29 cellular contexts compared by ENCODE assay signal in the genomic region with DNA sequence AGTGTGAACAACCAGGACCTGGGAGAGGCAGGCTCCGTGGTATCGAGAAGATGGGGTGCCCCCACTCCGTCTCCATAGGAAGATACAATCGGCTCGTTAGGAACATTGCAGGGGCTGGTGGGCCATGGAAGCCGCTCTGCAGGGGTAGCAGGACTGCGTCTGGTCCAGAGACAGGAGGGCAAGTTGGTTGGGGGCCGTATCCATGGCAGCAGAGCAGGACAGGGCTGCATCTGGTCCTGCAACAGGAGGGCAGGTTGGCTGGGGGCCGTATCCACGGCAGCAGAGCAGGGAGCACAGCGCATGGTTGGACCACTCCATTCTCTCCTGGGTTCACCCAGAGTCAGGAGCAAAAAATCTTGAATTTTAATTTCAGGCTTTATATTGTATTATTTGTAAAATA.
"Had no signal": no experiment of that assay in that cellular context is flagged by ENCODE, and none has a peak within 500 bp of the region (broad histone marks: within the 10 kb centered on the region; RNA-seq: fewer than 3 reads in every experiment).

No MANE protein-coding gene starts in this region.

- H3K9me3 Mint-ChIP-seq: activated naive CD4-positive, alpha-beta T cell treated with anti-CD3 and anti-CD28 coated beads for 36 hours; activated naive CD4-positive, alpha-beta T cell treated with anti-CD3 and anti-CD28 coated beads, Interleukin-2, amount 50 U/mL, for 24 hours; activated naive CD8-positive, alpha-beta T cell treated with anti-CD3 and anti-CD28 coated beads for 36 hours; activated T-cell treated with anti-CD3 and anti-CD28 coated beads, Interleukin-2, amount 50 U/mL, for 4 hours; activated T-helper 2 cell treated with anti-CD3 and anti-CD28 coated beads, Interferon-gamma antibody, Interleukin-2, Interleukin-4, amounts not matched to agents 10 μg/mL and 5 μg/mL and 100 μg/mL, durations not matched to agents 14 hours and 24 hours and 36 hours; T-helper 2 cell treated with Interferon-gamma antibody and Interleukin-4, amounts not matched to agents 5 μg/mL and 100 μg/mL, for 36 hours had no signal

- H3K27ac ChIP-seq: adrenal gland, epithelial cell of prostate, esophagus squamous epithelium, gastroesophageal sphincter, WERI-Rb-1 had no signal

- H3K4me3 ChIP-seq: adrenal gland, body of pancreas, esophagus squamous epithelium, gastroesophageal sphincter had no signal

- H3K36me3 ChIP-seq: adrenal gland, esophagus squamous epithelium, gastroesophageal sphincter had no signal

- DNase-seq: activated CD4-positive, alpha-beta T cell treated with anti-CD3 and anti-CD28 coated beads for 48 hours; activated CD4-positive, alpha-beta T cell treated with anti-CD3 and anti-CD28 coated beads, Interleukin-2, amount 50 U/mL, for 1 hour; activated CD4-positive, alpha-beta T cell treated with anti-CD3 and anti-CD28 coated beads, Interleukin-2, amount 50 U/mL, for 48 hours; activated CD8-positive, alpha-beta memory T cell treated with anti-CD3 and anti-CD28 coated beads for 24 hours; activated CD8-positive, alpha-beta T cell treated with anti-CD3 and anti-CD28 coated beads for 36 hours; activated effector memory CD4-positive, alpha-beta T cell treated with anti-CD3 and anti-CD28 coated beads, Interleukin-2, amount 50 U/mL, for 16 hours; activated naive CD4-positive, alpha-beta T cell treated with anti-CD3 and anti-CD28 coated beads for 36 hours; activated naive CD8-positive, alpha-beta T cell treated with anti-CD3 and anti-CD28 coated beads for 36 hours; activated naive CD8-positive, alpha-beta T cell treated with anti-CD3 and anti-CD28 coated beads, Interleukin-2, amount 50 U/mL, for 24 hours; activated T-cell treated with anti-CD3 and anti-CD28 coated beads, Interleukin-2, amount 50 U/mL, for 4 hours; adrenal gland; amygdala; aorta; caudate nucleus; effector CD8-positive, alpha-beta T cell; esophagus squamous epithelium; foreskin melanocyte; T-helper 1 cell; T-helper 17 cell; T1000 had no signal

- ATAC-seq: activated CD4-positive, CD25-positive, alpha-beta regulatory T cell treated with anti-CD3 and anti-CD28 coated beads, Interleukin-2, amount 50 U/mL, for 24 hours; activated CD8-positive, alpha-beta T cell treated with anti-CD3 and anti-CD28 coated beads for 36 hours; activated naive CD8-positive, alpha-beta T cell treated with anti-CD3 and anti-CD28 coated beads, Interleukin-2, amount 50 U/mL, for 24 hours; activated T-cell treated with anti-CD3 and anti-CD28 coated beads, Interleukin-2, amount 50 U/mL, for 4 hours; body of pancreas; gastroesophageal sphincter; T-helper 17 cell had no signal

- H3K4me1 ChIP-seq: adrenal gland had no signal

- H3K9me3 ChIP-seq: adrenal gland, body of pancreas, esophagus squamous epithelium, gastroesophageal sphincter had no signal

- H3K4me1 Mint-ChIP-seq: activated naive CD4-positive, alpha-beta T cell treated with anti-CD3 and anti-CD28 coated beads, Interleukin-2, amount 50 U/mL, for 24 hours; activated naive CD8-positive, alpha-beta T cell treated with anti-CD3 and anti-CD28 coated beads for 36 hours; activated naive CD8-positive, alpha-beta T cell treated with anti-CD3 and anti-CD28 coated beads, Interleukin-2, amount 50 U/mL, for 24 hours; T-helper 17 cell had no signal

- H3K4me3 Mint-ChIP-seq: activated B cell treated with CpG ODN at 0.5 μM for 24 hours; activated CD8-positive, alpha-beta T cell treated with anti-CD3 and anti-CD28 coated beads for 36 hours; activated naive CD4-positive, alpha-beta T cell treated with anti-CD3 and anti-CD28 coated beads for 36 hours; activated naive CD4-positive, alpha-beta T cell treated with anti-CD3 and anti-CD28 coated beads, Interleukin-2, amount 50 U/mL, for 24 hours; activated naive CD8-positive, alpha-beta T cell treated with anti-CD3 and anti-CD28 coated beads for 36 hours; activated naive CD8-positive, alpha-beta T cell treated with anti-CD3 and anti-CD28 coated beads, Interleukin-2, amount 50 U/mL, for 24 hours; activated T-cell treated with anti-CD3 and anti-CD28 coated beads, Interleukin-2, amount 50 U/mL, for 4 hours; T-helper 17 cell; T-helper 2 cell treated with Interferon-gamma antibody and Interleukin-4, amounts not matched to agents 5 μg/mL and 100 μg/mL, for 36 hours had no signal

- H3K36me3 Mint-ChIP-seq: activated naive CD4-positive, alpha-beta T cell treated with anti-CD3 and anti-CD28 coated beads, Interleukin-2, amount 50 U/mL, for 24 hours; activated naive CD8-positive, alpha-beta T cell treated with anti-CD3 and anti-CD28 coated beads for 36 hours had no signal

- H3K27me3 Mint-ChIP-seq: activated B cell treated with CpG ODN at 0.5 μM for 24 hours; activated naive CD4-positive, alpha-beta T cell treated with anti-CD3 and anti-CD28 coated beads, Interleukin-2, amount 50 U/mL, for 24 hours; activated naive CD8-positive, alpha-beta T cell treated with anti-CD3 and anti-CD28 coated beads for 36 hours; activated naive CD8-positive, alpha-beta T cell treated with anti-CD3 and anti-CD28 coated beads, Interleukin-2, amount 50 U/mL, for 24 hours had no signal

- H3K27ac Mint-ChIP-seq: activated B cell treated with CpG ODN at 0.5 μM for 24 hours; activated CD8-positive, alpha-beta T cell treated with anti-CD3 and anti-CD28 coated beads for 36 hours; activated naive CD4-positive, alpha-beta T cell treated with anti-CD3 and anti-CD28 coated beads for 36 hours; activated naive CD4-positive, alpha-beta T cell treated with anti-CD3 and anti-CD28 coated beads, Interleukin-2, amount 50 U/mL, for 24 hours; activated naive CD8-positive, alpha-beta T cell treated with anti-CD3 and anti-CD28 coated beads for 36 hours; activated naive CD8-positive, alpha-beta T cell treated with anti-CD3 and anti-CD28 coated beads, Interleukin-2, amount 50 U/mL, for 24 hours; activated T-helper 2 cell treated with anti-CD3 and anti-CD28 coated beads, Interferon-gamma antibody, Interleukin-2, Interleukin-4, amounts not matched to agents 10 μg/mL and 5 μg/mL and 100 μg/mL, durations not matched to agents 14 hours and 24 hours and 36 hours; T-helper 17 cell; T-helper 2 cell treated with Interferon-gamma antibody and Interleukin-4, amounts not matched to agents 5 μg/mL and 100 μg/mL, for 36 hours had no signal

- H3K27me3 ChIP-seq: adrenal gland, body of pancreas, esophagus squamous epithelium, gastroesophageal sphincter had no signal
